15 cellular contexts compared by ENCODE assay signal in the genomic region with DNA sequence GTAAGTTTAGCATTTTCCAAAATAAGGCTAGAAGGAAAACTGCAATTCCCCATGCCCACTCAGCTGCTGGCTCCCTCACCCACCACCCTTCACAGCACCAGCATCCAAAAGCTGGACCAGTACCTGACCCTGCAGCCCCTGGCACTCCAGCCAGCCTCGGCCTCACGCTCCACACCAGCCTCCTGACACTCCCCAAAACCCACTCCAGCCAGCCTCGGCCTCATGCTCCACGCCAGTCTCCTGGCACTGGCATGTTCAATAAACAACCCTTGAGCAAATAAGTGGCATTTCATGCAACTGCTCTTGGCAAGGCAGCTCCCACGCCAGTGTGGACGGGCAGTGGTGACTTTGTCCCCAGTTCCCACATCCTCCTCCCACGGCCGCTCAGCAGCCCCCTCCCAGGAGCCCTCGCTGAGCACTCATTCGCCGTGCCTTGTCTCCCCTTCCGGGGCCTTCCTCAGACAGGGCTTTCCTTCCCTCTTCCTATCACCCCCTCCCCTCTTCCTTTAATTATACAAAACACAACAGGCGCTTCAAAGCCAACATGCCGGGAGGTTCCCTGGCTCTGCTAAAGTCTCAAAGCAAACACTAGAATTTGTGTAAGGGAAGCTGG. TPM values are rescaled to one million over a fixed set of nuclear protein-coding genes. Genes with fewer than 3 reads are reported as not detected.
A peak's percentile ranks its signal among the peaks of the same experiment; 100 is the strongest.
DNase-seq lines count a peak whose midpoint lies in the region; ATAC-seq and TF ChIP-seq lines count a peak whose summit lies in the region.
"Had no signal": no experiment of that assay in that cellular context is flagged by ENCODE, and none has a peak within 500 bp of the region (broad histone marks: within the 10 kb centered on the region; RNA-seq: fewer than 3 reads in every experiment).

No MANE protein-coding gene starts in this region.

- H2BK12ac ChIP-seq in neuronal stem cell (ENCODE audit: low read length) = peak overlapping the region; percentile 10

- H3K23ac ChIP-seq in neuronal stem cell (ENCODE audit: low read depth, low read length, poor library complexity) = peak overlapping the region; percentile 95

- H3K9ac ChIP-seq in HUES6 (ENCODE audit: low read length) (no peak overlapping the region), endodermal cell (ENCODE audit: extremely low read depth, low read length, poor library complexity, severe bottlenecking) (no peak overlapping the region), neuronal stem cell (ENCODE audit: low read depth, low read length, poor library complexity) (peak overlapping the region; percentile 21)
- H3K9ac ChIP-seq: parathyroid adenoma had no signal

- H3K4me2 ChIP-seq in neuronal stem cell (ENCODE audit: insufficient read depth, low read length, poor library complexity, severe bottlenecking) = no peak overlapping the region

- H2BK15ac ChIP-seq in neuronal stem cell (ENCODE audit: low read length) = no peak overlapping the region

- DNase-seq in 8988T = peak; percentile 7
- peak; percentile 35 for DNase-seq in endodermal cell
- no peak for DNase-seq in neuronal stem cell (ENCODE audit: low spot score)
- no peak for DNase-seq in activated CD4-positive, alpha-beta T cell treated with anti-CD3 and anti-CD28 coated beads for 48 hours
- no peak for DNase-seq in NCI-H2196 (lab: John Stamatoyannopoulos, UW; ENCODE audit: unreplicated experiment)
- no peak for DNase-seq in activated naive CD4-positive, alpha-beta T cell treated with anti-CD3 and anti-CD28 coated beads, Interleukin-2, amount 50 U/mL, for 72 hours (ENCODE audit: low spot score in 2 of 2)
- DNase-seq: AML-193; DND-41; effector memory CD8-positive, alpha-beta T cell; HCEC 1CT; T1000 had no signal

- H3K4me3 ChIP-seq in HUES6 (ENCODE audit: low read depth, low read length) (no peak overlapping the region), endodermal cell (ENCODE audit: low read length) (peak overlapping the region; percentile 12), neuronal stem cell (ENCODE audit: low read length in 2 of 2) (no peak overlapping the region)
- H3K4me3 ChIP-seq: adrenal gland had no signal

- H4K8ac ChIP-seq in neuronal stem cell (ENCODE audit: low read depth, low read length) = no peak overlapping the region

- H2AFZ ChIP-seq in neuronal stem cell (ENCODE audit: low read length) = no peak overlapping the region
- H2AFZ ChIP-seq: parathyroid adenoma had no signal

- peaks cover 31% of the 10 kb centered on the region for H3K4me1 ChIP-seq in HUES6 (ENCODE audit: control insufficient read depth, insufficient read depth, low read length)
- H3K4me1 ChIP-seq in endodermal cell (ENCODE audit: control insufficient read depth, insufficient read depth, low read length) = no peaks in the 10 kb centered on the region
- peaks cover 2 to 11% of the 10 kb centered on the region in 2 donors for H3K4me1 ChIP-seq in neuronal stem cell (ENCODE audit: control insufficient read depth in 2 of 2, insufficient read depth in 1 of 2, low read depth in 1 of 2, low read length in 2 of 2)
- H3K4me1 ChIP-seq: parathyroid adenoma had no signal

- peaks cover 11% of the 10 kb centered on the region for H3K4me1 Mint-ChIP-seq in endodermal cell

- no peaks in the 10 kb centered on the region for H3K27me3 Mint-ChIP-seq in endodermal cell (ENCODE audit: insufficient read depth)
- H3K27me3 Mint-ChIP-seq: effector memory CD8-positive, alpha-beta T cell had no signal

- H3K36me3 Mint-ChIP-seq in endodermal cell (ENCODE audit: low read depth) = peaks cover 18% of the 10 kb centered on the region
- H3K36me3 Mint-ChIP-seq in activated naive CD4-positive, alpha-beta T cell treated with anti-CD3 and anti-CD28 coated beads, Interleukin-2, amount 50 U/mL, for 72 hours = no peaks in the 10 kb centered on the region

- H3K27me3 ChIP-seq in HUES6 (ENCODE audit: control insufficient read depth, insufficient read depth, low read length) (no peaks in the 10 kb centered on the region), endodermal cell (ENCODE audit: control insufficient read depth, insufficient read depth, low read length, poor library complexity, severe bottlenecking) (no peaks in the 10 kb centered on the region), neuronal stem cell (ENCODE audit: control insufficient read depth in 3 of 3, insufficient read depth in 3 of 3, low read depth in 1 of 3, low read length in 3 of 3) (no peaks in the 10 kb centered on the region)
- H3K27me3 ChIP-seq: adrenal gland had no signal

- no peak overlapping the region for H4K91ac ChIP-seq in neuronal stem cell (ENCODE audit: low read depth, low read length, poor library complexity)

- H3K36me3 ChIP-seq in HUES6 (ENCODE audit: control insufficient read depth, insufficient read depth, low read length) = peaks cover 12% of the 10 kb centered on the region
- no peaks in the 10 kb centered on the region for H3K36me3 ChIP-seq in endodermal cell (ENCODE audit: control insufficient read depth, insufficient read depth, low read length)
- peaks cover 2 to 29% of the 10 kb centered on the region in 2 donors for H3K36me3 ChIP-seq in neuronal stem cell (replicated peaks in 1 of 2; ENCODE audit: control insufficient read depth in 2 of 2, insufficient read depth in 2 of 2, low read length in 2 of 2)

- no peak for TF ChIP-seq CTCF in endodermal cell (conservative IDR thresholded peaks at IDR 0.05)

- peak overlapping the region; percentile 82 for H3K14ac ChIP-seq in neuronal stem cell (ENCODE audit: low read length)

- H3K9me3 Mint-ChIP-seq in endodermal cell = no peaks in the 10 kb centered on the region
- no peaks in the 10 kb centered on the region for H3K9me3 Mint-ChIP-seq in activated naive CD4-positive, alpha-beta T cell treated with anti-CD3 and anti-CD28 coated beads, Interleukin-2, amount 50 U/mL, for 72 hours
- H3K9me3 Mint-ChIP-seq: effector memory CD8-positive, alpha-beta T cell had no signal

- 78 to 81% methylated on average over 11 to 14 of the region's 14 CpGs for WGBS in endodermal cell (ENCODE audit: insufficient coverage in 1 of 2, insufficient read length in 1 of 2), 2 experiments
- no CpG with 5 or more reads among the region's 14 CpGs for WGBS in neuronal stem cell (ENCODE audit: extremely low coverage in 2 of 2, insufficient read length in 2 of 2, insufficient replicate concordance in 1 of 2), 2 donors

- ATAC-seq in activated naive CD4-positive, alpha-beta T cell treated with anti-CD3 and anti-CD28 coated beads, Interleukin-2, amount 50 U/mL, for 72 hours = no peak
- no peak for ATAC-seq in GM21737 (IDR thresholded peaks at IDR 0.05; ENCODE audit: unreplicated experiment)
- ATAC-seq: effector memory CD8-positive, alpha-beta T cell had no signal

- H3K27ac Mint-ChIP-seq in endodermal cell = peak overlapping the region; percentile 58
- H3K27ac Mint-ChIP-seq in activated naive CD4-positive, alpha-beta T cell treated with anti-CD3 and anti-CD28 coated beads, Interleukin-2, amount 50 U/mL, for 72 hours = peak overlapping the region in 1 of 2 donors; percentile 82

- H3K9me3 ChIP-seq in HUES6 (ENCODE audit: control insufficient read depth, insufficient read depth, low read depth, low read length) (no peaks in the 10 kb centered on the region), endodermal cell (ENCODE audit: control insufficient read depth, low read length) (no peaks in the 10 kb centered on the region), neuronal stem cell (replicated peaks in 1 of 2; ENCODE audit: control insufficient read depth in 2 of 2, insufficient read depth in 1 of 2, low read depth in 1 of 2, low read length in 2 of 2) (no peaks in the 10 kb centered on the region)
- H3K9me3 ChIP-seq: adrenal gland had no signal

- peak overlapping the region; percentile 48 for H3K18ac ChIP-seq in neuronal stem cell (ENCODE audit: low read length)

- no peak overlapping the region for H3K4ac ChIP-seq in neuronal stem cell (ENCODE audit: low read length)

- no peak overlapping the region for H2BK5ac ChIP-seq in neuronal stem cell (ENCODE audit: low read length)

- H2AK5ac ChIP-seq in neuronal stem cell (ENCODE audit: low read depth, low read length) = no peak overlapping the region

- peaks cover 20% of the 10 kb centered on the region for H3K79me1 ChIP-seq in neuronal stem cell (ENCODE audit: low read depth, low read length)

- no peak overlapping the region for H3K4me3 Mint-ChIP-seq in endodermal cell
- H3K4me3 Mint-ChIP-seq: effector memory CD8-positive, alpha-beta T cell had no signal

- no peak overlapping the region for H2BK120ac ChIP-seq in neuronal stem cell (ENCODE audit: low read depth, low read length)

- H3K27ac ChIP-seq in HUES6 (ENCODE audit: low read depth, low read length) (0 out of 2 replicates have a peak overlapping the region, but pooled peaks have one; percentile 14), endodermal cell (ENCODE audit: low read depth, low read length) (peak overlapping the region; percentile 77), neuronal stem cell (replicated peaks; ENCODE audit: low read length) (no peak overlapping the region)
- H3K27ac ChIP-seq: adrenal gland, parathyroid adenoma had no signal

RNA-seq across cellular contexts. Expression of gene TOLLIP, which starts 6.9 kb away (rescaled TPM):
- total RNA-seq in endodermal cell = 10 to 100 TPM; 34.3 to 37.4 TPM
- polyA plus RNA-seq in endodermal cell (2013, experiment 1 of 2) = 21.1 TPM
- 19.8 TPM for polyA plus RNA-seq in endodermal cell (2013, experiment 2 of 2)
- polyA plus RNA-seq in neuronal stem cell (2013, experiment 1 of 2) = 16.5 TPM
- polyA plus RNA-seq in neuronal stem cell (2013, experiment 2 of 2) = 15.3 TPM
- 10 to 100 TPM; 29.5 to 36.1 TPM for total RNA-seq in activated naive CD4-positive, alpha-beta T cell treated with anti-CD3 and anti-CD28 coated beads, Interleukin-2, amount 50 U/mL, for 72 hours

Comparison
In these comparisons a context has a peak if more than half of its experiments do, and no peak if none do; other contexts are left out.
1. DNase-seq: peak in 8988T (single experiment) and endodermal cell (single experiment); none in neuronal stem cell (single experiment), activated CD4-positive, alpha-beta T cell treated with anti-CD3 and anti-CD28 coated beads for 48 hours (single experiment), NCI-H2196 (single experiment) and activated naive CD4-positive, alpha-beta T cell treated with anti-CD3 and anti-CD28 coated beads, Interleukin-2, amount 50 U/mL, for 72 hours (0 of 2).